31 cellular contexts compared by ENCODE assay signal in the genomic region with DNA sequence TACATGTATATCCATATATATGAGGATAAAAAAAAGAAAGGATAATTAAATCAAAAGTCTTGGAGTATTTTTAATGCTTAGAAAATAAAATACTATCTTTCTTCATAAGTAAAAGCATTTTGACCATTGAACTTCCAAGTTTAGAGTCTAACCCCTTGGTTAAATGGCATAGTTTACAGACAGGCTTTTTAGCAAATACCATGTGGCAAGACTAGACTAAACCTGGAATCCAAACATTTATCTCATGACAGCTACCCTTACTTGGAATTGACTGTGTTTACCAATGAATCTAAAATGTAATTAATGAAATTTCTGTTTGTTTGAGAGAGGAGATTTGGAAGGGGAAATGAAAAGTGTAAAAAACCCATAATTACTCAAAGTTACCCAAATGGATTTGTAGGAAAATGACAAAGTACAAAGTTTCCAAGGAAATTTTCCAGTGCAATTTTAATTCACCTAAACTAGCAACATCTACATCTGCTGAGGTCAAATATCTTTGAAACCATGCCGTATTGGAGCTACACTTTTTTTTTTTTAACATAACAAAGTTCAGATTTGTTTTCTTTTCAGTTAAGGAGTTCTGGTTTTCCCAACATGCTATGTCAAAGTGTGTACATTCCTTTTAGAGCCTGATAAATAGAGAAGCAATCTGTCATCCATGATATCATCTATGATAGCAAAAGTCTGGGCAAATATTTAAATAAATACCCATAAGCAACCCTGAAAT.
"Had no signal": no experiment of that assay in that cellular context is flagged by ENCODE, and none has a peak within 500 bp of the region (broad histone marks: within the 10 kb centered on the region; RNA-seq: fewer than 3 reads in every experiment).

No MANE protein-coding gene starts in this region.

- H3K4me1 Mint-ChIP-seq: activated CD4-positive, alpha-beta T cell treated with anti-CD3 and anti-CD28 coated beads, Interleukin-2, amount 10 ng/mL, durations not matched to agents 7 days and 5 days; activated CD8-positive, alpha-beta memory T cell treated with anti-CD3 and anti-CD28 coated beads, Interleukin-2, amount 10 ng/mL, durations not matched to agents 7 days and 5 days; stimulated activated naive B cell treated with anti-CD40 and anti-IgM and Interleukin-4, amounts not matched to agents 10 μg/mL and 1 μg/mL and 100 μg/mL, for 72 hours; WTC11 had no signal

- H3K36me3 ChIP-seq: gastroesophageal sphincter, lower lobe of right lung, pancreas, prostate gland, sigmoid colon, suprapubic skin, tibial nerve had no signal

- H3K27ac ChIP-seq: body of pancreas, coronary artery, dorsolateral prefrontal cortex, gastroesophageal sphincter, lower lobe of right lung, pancreas, prostate gland, sigmoid colon, suprapubic skin, tibial nerve had no signal

- H3K27ac Mint-ChIP-seq: activated CD4-positive, alpha-beta T cell treated with anti-CD3 and anti-CD28 coated beads, Interleukin-2, amount 10 ng/mL, durations not matched to agents 7 days and 5 days; activated CD8-positive, alpha-beta memory T cell treated with anti-CD3 and anti-CD28 coated beads, Interleukin-2, amount 10 ng/mL, durations not matched to agents 7 days and 5 days; activated CD8-positive, alpha-beta T cell treated with anti-CD3 and anti-CD28 coated beads, Interleukin-2, amount 10 ng/mL, durations not matched to agents 7 days and 5 days; activated naive CD8-positive, alpha-beta T cell; stimulated activated naive B cell treated with anti-CD40 and anti-IgM and Interleukin-4, amounts not matched to agents 10 μg/mL and 1 μg/mL and 100 μg/mL, for 72 hours; T-helper 17 cell; WTC11 had no signal

- H3K4me3 ChIP-seq: body of pancreas, coronary artery, dorsolateral prefrontal cortex, gastroesophageal sphincter, lower lobe of right lung, mucosa of descending colon, pancreas, prostate gland, sigmoid colon, suprapubic skin, tibial nerve had no signal

- H3K4me3 Mint-ChIP-seq: activated CD4-positive, alpha-beta T cell treated with anti-CD3 and anti-CD28 coated beads, Interleukin-2, amount 10 ng/mL, durations not matched to agents 7 days and 5 days; activated CD8-positive, alpha-beta memory T cell treated with anti-CD3 and anti-CD28 coated beads, Interleukin-2, amount 10 ng/mL, durations not matched to agents 7 days and 5 days; activated CD8-positive, alpha-beta T cell treated with anti-CD3 and anti-CD28 coated beads, Interleukin-2, amount 10 ng/mL, durations not matched to agents 7 days and 5 days; activated naive CD8-positive, alpha-beta T cell; stimulated activated naive B cell treated with anti-CD40 and anti-IgM and Interleukin-4, amounts not matched to agents 10 μg/mL and 1 μg/mL and 100 μg/mL, for 72 hours; T-helper 17 cell; WTC11 had no signal

- H3K9me3 ChIP-seq: body of pancreas, gastroesophageal sphincter, lower lobe of right lung, mucosa of descending colon, pancreas, prostate gland, sigmoid colon, suprapubic skin, tibial nerve had no signal

- H3K4me1 ChIP-seq: body of pancreas, gastroesophageal sphincter, lower lobe of right lung, prostate gland, sigmoid colon, suprapubic skin, tibial nerve had no signal

- H3K27me3 ChIP-seq: body of pancreas, gastroesophageal sphincter, pancreas, sigmoid colon, suprapubic skin, tibial nerve had no signal

- DNase-seq: activated CD4-positive, alpha-beta T cell treated with anti-CD3 and anti-CD28 coated beads for 1 hour; activated CD4-positive, alpha-beta T cell treated with anti-CD3 and anti-CD28 coated beads, Interleukin-2, amount 10 ng/mL, durations not matched to agents 7 days and 5 days; activated CD8-positive, alpha-beta memory T cell treated with anti-CD3 and anti-CD28 coated beads, Interleukin-2, amount 10 ng/mL, durations not matched to agents 7 days and 5 days; activated CD8-positive, alpha-beta T cell treated with anti-CD3 and anti-CD28 coated beads, Interleukin-2, amount 10 ng/mL, durations not matched to agents 7 days and 5 days; activated naive CD4-positive, alpha-beta T cell treated with Interleukin-2 at 50 U/mL for 16 hours; activated T-cell treated with anti-CD3 and anti-CD28 coated beads, Interleukin-2, amount 50 U/mL, for 48 hours; anterior cingulate cortex; body of pancreas; dorsolateral prefrontal cortex; effector memory CD4-positive, alpha-beta T cell; erythroblast; hippocampal formation; kidney; left colon; lower lobe of right lung; mesendoderm; mucosa of descending colon; pancreas; sigmoid colon; stimulated activated CD4-positive, alpha-beta T cell treated with anti-CD3 and anti-CD28 coated beads, Interleukin-15, amount 100 ng/mL, for 24 hours; stimulated activated CD4-positive, alpha-beta T cell treated with anti-CD3 and anti-CD28 coated beads, Interleukin-2, amount 100 ng/mL, for 24 hours; stimulated activated naive B cell treated with anti-CD40 and anti-IgM and Interleukin-4, amounts not matched to agents 10 μg/mL and 1 μg/mL and 100 μg/mL, for 72 hours; T-helper 17 cell; T1000 had no signal

- H3K9me3 Mint-ChIP-seq: activated CD4-positive, alpha-beta T cell treated with anti-CD3 and anti-CD28 coated beads, Interleukin-2, amount 10 ng/mL, durations not matched to agents 7 days and 5 days; stimulated activated naive B cell treated with anti-CD40 and anti-IgM and Interleukin-4, amounts not matched to agents 10 μg/mL and 1 μg/mL and 100 μg/mL, for 72 hours; WTC11 had no signal

- ATAC-seq: activated CD8-positive, alpha-beta memory T cell treated with anti-CD3 and anti-CD28 coated beads, Interleukin-2, amount 10 ng/mL, durations not matched to agents 7 days and 5 days; activated CD8-positive, alpha-beta T cell treated with anti-CD3 and anti-CD28 coated beads, Interleukin-2, amount 10 ng/mL, durations not matched to agents 7 days and 5 days; body of pancreas; gastroesophageal sphincter; left colon; lower lobe of right lung; mucosa of descending colon; stimulated activated naive B cell treated with anti-CD40 and anti-IgM and Interleukin-4, amounts not matched to agents 10 μg/mL and 1 μg/mL and 100 μg/mL, for 72 hours; T-helper 17 cell; WTC11 had no signal

- H3K36me3 Mint-ChIP-seq: activated CD8-positive, alpha-beta memory T cell treated with anti-CD3 and anti-CD28 coated beads, Interleukin-2, amount 10 ng/mL, durations not matched to agents 7 days and 5 days; activated naive CD8-positive, alpha-beta T cell; stimulated activated naive B cell treated with anti-CD40 and anti-IgM and Interleukin-4, amounts not matched to agents 10 μg/mL and 1 μg/mL and 100 μg/mL, for 72 hours; WTC11 had no signal
